8 cellular contexts compared by ENCODE assay signal in the genomic region with DNA sequence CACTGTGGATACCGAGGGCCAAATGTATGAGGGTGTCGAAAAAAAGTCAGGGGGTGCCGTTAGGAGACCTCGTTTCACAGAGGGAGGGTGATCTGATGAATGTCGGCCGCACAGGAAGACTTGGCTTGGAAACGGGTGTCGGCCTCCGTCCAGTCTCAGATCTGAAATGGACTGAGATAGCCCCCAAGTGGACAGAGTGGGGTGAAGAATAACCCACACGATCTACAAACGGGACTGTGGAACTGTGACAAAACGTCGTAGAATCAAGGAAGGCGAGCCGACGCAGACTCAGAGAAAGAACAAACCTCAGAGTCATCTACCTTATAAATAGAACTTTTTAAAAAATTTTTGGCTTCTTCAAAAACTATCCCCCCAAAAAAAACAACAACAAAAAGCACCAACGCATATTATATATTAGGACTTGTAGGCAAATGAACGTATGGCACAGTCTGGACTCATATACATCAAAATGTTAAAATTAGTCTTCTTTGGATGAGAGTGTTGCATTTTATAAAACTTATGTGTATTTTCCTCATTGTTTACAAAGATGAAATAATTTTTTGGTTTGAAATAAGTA.
DNase-seq lines count a peak whose midpoint lies in the region; ATAC-seq lines count a peak whose summit lies in the region.

No MANE protein-coding gene starts in this region.

- no peaks in the 10 kb centered on the region for H3K27me3 Mint-ChIP-seq in activated CD4-positive, alpha-beta memory T cell treated with anti-CD3 and anti-CD28 coated beads, Interleukin-2, amount 10 ng/mL, durations not matched to agents 7 days and 5 days
- no peaks in the 10 kb centered on the region for H3K27me3 Mint-ChIP-seq in memory B cell

- H3K27ac Mint-ChIP-seq in activated CD4-positive, alpha-beta memory T cell treated with anti-CD3 and anti-CD28 coated beads, Interleukin-2, amount 10 ng/mL, durations not matched to agents 7 days and 5 days: peak overlapping the region; percentile 88
- peak overlapping the region; percentile 100 for H3K27ac Mint-ChIP-seq in memory B cell

- peaks cover 49% of the 10 kb centered on the region for H3K4me1 Mint-ChIP-seq in activated CD4-positive, alpha-beta memory T cell treated with anti-CD3 and anti-CD28 coated beads, Interleukin-2, amount 10 ng/mL, durations not matched to agents 7 days and 5 days
- H3K4me1 Mint-ChIP-seq in memory B cell: peaks cover 31% of the 10 kb centered on the region

- CTCF ChIA-PET in activated CD4-positive, alpha-beta memory T cell treated with anti-CD3 and anti-CD28 coated beads, Interleukin-2, amount 10 ng/mL, durations not matched to agents 7 days and 5 days (lab: Charles Lee): interaction anchor here (1.0 to 4.4 kb wide), 8 partner anchors 13 to 274 kb away, joined by 3 to 51 read pairs (median 14); a partner anchor contains a TSS

- H3K4me3 Mint-ChIP-seq in activated CD4-positive, alpha-beta memory T cell treated with anti-CD3 and anti-CD28 coated beads, Interleukin-2, amount 10 ng/mL, durations not matched to agents 7 days and 5 days: peak overlapping the region; percentile 85
- H3K4me3 Mint-ChIP-seq in memory B cell: peak overlapping the region; percentile 89

- DNase-seq in C1 segment of cervical spinal cord (lab: John Stamatoyannopoulos, UW) (peak; percentile 15 to 89 (median 80)), NCI-H774 (lab: John Stamatoyannopoulos, UW) (peak; percentile 30), memory B cell (ENCODE audit: low spot score in 2 of 2) (peak; percentile 67 to 77)
- peak; percentile 72 for DNase-seq in activated CD4-positive, alpha-beta memory T cell treated with anti-CD3 and anti-CD28 coated beads, Interleukin-2, amount 10 ng/mL, durations not matched to agents 7 days and 5 days
- peak; percentile 15 for DNase-seq in effector CD8-positive, alpha-beta T cell (lab: John Stamatoyannopoulos, UW)
- peak; percentile 42 for DNase-seq in stimulated activated CD8-positive, alpha-beta memory T cell treated with anti-CD3 and anti-CD28 coated beads, Interleukin-12 subunit alpha, Interleukin-12 subunit beta, amount 100 ng/mL, for 1 hour (ENCODE audit: low read depth)

- ATAC-seq in GM19328 (IDR thresholded peaks at IDR 0.05; ENCODE audit: unreplicated experiment): peak; percentile 34
- peak; percentile 24 for ATAC-seq in HG03469 (IDR thresholded peaks at IDR 0.05; ENCODE audit: unreplicated experiment)
- peak; percentile 73 for ATAC-seq in memory B cell (ENCODE audit: low read depth)

- H3K36me3 Mint-ChIP-seq in activated CD4-positive, alpha-beta memory T cell treated with anti-CD3 and anti-CD28 coated beads, Interleukin-2, amount 10 ng/mL, durations not matched to agents 7 days and 5 days (ENCODE audit: low read depth): peaks cover 8% of the 10 kb centered on the region
- H3K36me3 Mint-ChIP-seq in memory B cell: no peaks in the 10 kb centered on the region

- POLR2A ChIA-PET in activated CD4-positive, alpha-beta memory T cell treated with anti-CD3 and anti-CD28 coated beads, Interleukin-2, amount 10 ng/mL, durations not matched to agents 7 days and 5 days (lab: Charles Lee): interaction anchor here (0.7 to 6.8 kb wide), 16 partner anchors 24 to 276 kb away, joined by 3 to 193 read pairs (median 8); a partner anchor contains a TSS

- H3K9me3 Mint-ChIP-seq in activated CD4-positive, alpha-beta memory T cell treated with anti-CD3 and anti-CD28 coated beads, Interleukin-2, amount 10 ng/mL, durations not matched to agents 7 days and 5 days: no peaks in the 10 kb centered on the region
- H3K9me3 Mint-ChIP-seq in memory B cell: no peaks in the 10 kb centered on the region

Comparison
In these comparisons a context has a peak if more than half of its experiments do, and no peak if none do; other contexts are left out.
1. Peak in every context shown above with its lines: DNase-seq and ATAC-seq.
2. DNase-seq: peak in every context shown above with its lines; median percentile 80 in C1 segment of cervical spinal cord; 72 in activated CD4-positive, alpha-beta memory T cell treated with anti-CD3 and anti-CD28 coated beads, Interleukin-2, amount 10 ng/mL, durations not matched to agents 7 days and 5 days; 72 in memory B cell; 42 in stimulated activated CD8-positive, alpha-beta memory T cell treated with anti-CD3 and anti-CD28 coated beads, Interleukin-12 subunit alpha, Interleukin-12 subunit beta, amount 100 ng/mL, for 1 hour; 30 in NCI-H774; 15 in effector CD8-positive, alpha-beta T cell.